Comparison of ENCODE assay signal across 23 cellular contexts in the genomic region with DNA sequence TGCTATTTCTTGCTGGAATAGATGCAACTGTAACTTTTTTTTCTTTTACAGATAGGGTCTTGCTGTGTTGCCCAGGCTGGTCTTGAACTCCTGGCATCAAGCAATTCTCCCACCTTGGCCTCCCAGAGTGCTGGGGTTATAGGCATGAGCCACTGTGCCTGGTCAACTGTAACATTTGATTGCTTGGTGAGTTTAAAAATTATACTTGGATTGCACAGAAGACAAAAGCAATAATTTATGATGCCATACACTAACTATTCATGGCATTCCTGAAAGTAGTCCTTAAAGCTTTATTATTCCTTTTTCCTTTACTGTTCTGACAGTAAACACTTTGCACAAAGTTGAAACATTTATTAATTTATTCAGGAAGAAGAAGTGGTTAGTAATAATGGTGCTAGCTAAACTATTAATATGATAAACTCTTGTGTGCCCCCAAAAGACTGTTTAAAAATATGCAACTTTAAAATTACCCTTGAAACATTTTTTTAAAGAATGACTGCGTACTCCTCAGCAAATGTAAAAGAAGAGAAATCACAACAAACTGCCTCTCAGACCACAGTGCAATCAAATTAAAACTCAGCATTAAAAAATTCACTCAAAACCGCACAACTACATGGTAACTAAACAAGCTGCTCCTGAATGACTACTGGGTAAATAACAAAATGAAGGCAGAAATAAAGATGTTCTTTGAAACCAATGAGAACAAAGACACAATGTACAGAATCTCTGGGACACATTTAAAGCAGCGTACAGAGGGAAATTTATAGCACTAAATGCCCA. TPM values are rescaled to one million over a fixed set of nuclear protein-coding genes. Genes with fewer than 3 reads are reported as not detected.
"Had no signal": no experiment of that assay in that cellular context is flagged by ENCODE, and none has a peak within 500 bp of the region (broad histone marks: within the 10 kb centered on the region; RNA-seq: fewer than 3 reads in every experiment).

No MANE protein-coding gene starts in this region.

- H3K4me3 ChIP-seq: pancreas, thyroid gland had no signal

- H3K36me3 ChIP-seq: lower lobe of right lung, neutrophil, pancreas, thyroid gland had no signal

- H3K27me3 ChIP-seq: dorsolateral prefrontal cortex, neutrophil, pancreas, thyroid gland had no signal

- H3K9me3 ChIP-seq: lower lobe of right lung, neutrophil, pancreas, thyroid gland had no signal

- FAIRE-seq: colon, frontal cortex, pancreas, TTC549, urothelium cell line had no signal

- H3K4me1 ChIP-seq: lower lobe of right lung, pancreas had no signal

- H3K27ac ChIP-seq: lower lobe of right lung, neutrophil, pancreas, thyroid gland had no signal

- DNase-seq: activated B cell treated with CpG ODN at 0.5 μM for 24 hours; activated CD4-positive, alpha-beta memory T cell treated with anti-CD3 and anti-CD28 coated beads, Interleukin-2, amount 10 ng/mL, durations not matched to agents 7 days and 5 days; activated CD4-positive, alpha-beta T cell treated with anti-CD3 and anti-CD28 coated beads for 48 hours; activated naive CD4-positive, alpha-beta T cell treated with Interleukin-2 at 50 U/mL for 16 hours; activated naive CD8-positive, alpha-beta T cell treated with anti-CD3 and anti-CD28 coated beads, Interleukin-2, amount 10 ng/mL, durations not matched to agents 7 days and 5 days; activated T-cell treated with anti-CD3 and anti-CD28 coated beads, Interleukin-2, amount 50 U/mL, for 1 hour; anterior cingulate cortex; caudate nucleus; dorsolateral prefrontal cortex; endodermal cell; erythroblast; lower lobe of right lung; natural killer cell; pancreas; stimulated activated naive CD4-positive, alpha-beta T cell treated with Interleukin-2 at 50 U/mL for 16 hours; thyroid gland had no signal

- ATAC-seq: lower lobe of right lung, natural killer cell, pancreas had no signal

RNA-seq across cellular contexts. Expression of a gene that starts 8.3 kb away (rescaled TPM):
- total RNA-seq: activated B cell treated with CpG ODN at 0.5 μM for 24 hours; activated CD4-positive, alpha-beta memory T cell treated with anti-CD3 and anti-CD28 coated beads, Interleukin-2, amount 10 ng/mL, durations not matched to agents 7 days and 5 days; activated naive CD8-positive, alpha-beta T cell treated with anti-CD3 and anti-CD28 coated beads, Interleukin-2, amount 10 ng/mL, durations not matched to agents 7 days and 5 days; activated T-helper 2 cell treated with anti-CD3 and anti-CD28 coated beads, Interferon-gamma antibody, Interleukin-2, Interleukin-4, amounts not matched to agents 10 μg/mL and 5 μg/mL and 100 μg/mL, durations not matched to agents 14 hours and 24 hours and 36 hours; T-helper 2 cell treated with Interferon-gamma antibody and Interleukin-4, amounts not matched to agents 100 ng/mL and 5 ng/mL, for 36 hours had no signal
